ENCODE assay signal across 8 cellular contexts in the genomic region with DNA sequence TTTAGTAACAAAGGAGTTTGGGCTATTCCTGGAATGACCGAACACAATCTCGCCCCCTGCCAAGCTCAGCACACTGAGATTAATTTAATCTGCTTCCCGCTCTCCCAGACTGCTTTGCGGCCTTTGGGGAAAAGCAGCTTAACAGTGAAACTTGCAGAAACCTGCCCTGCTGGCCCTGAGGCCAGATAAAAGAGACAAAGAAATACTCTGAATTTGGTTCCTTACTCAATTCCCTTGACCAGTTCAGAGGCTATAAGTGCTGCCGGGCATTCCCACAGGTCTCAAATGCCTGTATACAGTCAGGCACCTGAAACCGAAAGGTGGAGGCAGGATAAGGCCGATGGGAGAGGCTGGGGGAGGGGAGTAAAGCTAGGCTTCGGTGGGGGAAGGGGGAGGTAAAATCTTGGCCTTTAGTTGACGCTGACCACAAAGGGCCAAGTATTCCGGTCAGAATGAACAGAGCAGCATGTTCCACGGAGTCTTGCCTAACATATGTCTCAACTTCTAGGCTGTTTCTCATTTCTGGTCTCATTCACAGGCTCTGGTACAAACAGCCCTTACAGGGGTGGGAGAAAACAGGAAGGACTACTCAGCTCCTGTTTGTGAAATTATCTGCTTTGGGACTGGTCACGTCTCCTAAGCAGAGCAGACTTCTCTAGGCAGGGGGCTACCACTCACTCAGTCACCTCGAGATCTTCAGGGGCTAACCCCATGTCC. TPM values are rescaled to one million over a fixed set of nuclear protein-coding genes. Genes with fewer than 3 reads are reported as not detected.
A peak's percentile ranks its signal among the peaks of the same experiment; 100 is the strongest.
DNase-seq lines count a peak whose midpoint lies in the region; ATAC-seq and TF ChIP-seq lines count a peak whose summit lies in the region.

No MANE protein-coding gene starts in this region.

- H3K4me3 ChIP-seq in heart left ventricle (peak overlapping the region in 9 of 12 donors; percentile 0 to 30 (median 18)), sigmoid colon (peak overlapping the region in 2 of 4 donors; percentile 4 to 12)

- H3K4me1 ChIP-seq in heart left ventricle = peaks cover 56 to 100% (median 98%) of the 10 kb centered on the region in 12 donors
- peaks cover 0 to 100% (median 99%) of the 10 kb centered on the region in 4 donors for H3K4me1 ChIP-seq in sigmoid colon

- H3K9me3 ChIP-seq in heart left ventricle (no peaks in the 10 kb centered on the region), sigmoid colon (no peaks in the 10 kb centered on the region)

- ATAC-seq in heart left ventricle = peak; percentile 49 to 76 (median 58)
- no peak for ATAC-seq in GM18498 (IDR thresholded peaks at IDR 0.05; ENCODE audit: unreplicated experiment)

- 6 to 11% (median 10%) methylated on average over 13 of the region's 13 CpGs for WGBS in heart left ventricle, 4 donors
- WGBS in sigmoid colon, 2 donors = 61 to 67% methylated on average over 13 of the region's 13 CpGs

- TF ChIP-seq EP300 in sigmoid colon (IDR thresholded peaks at IDR 0.05) = peak in 3 of 4 donors; percentile 73 to 91 (median 78)

- H3K36me3 ChIP-seq in heart left ventricle (peaks cover 0 to 42% (median 13%) of the 10 kb centered on the region in 9 donors), sigmoid colon (peaks cover 0 to 10% (median 0%) of the 10 kb centered on the region in 4 donors)

- H3K27ac ChIP-seq in heart left ventricle = peak overlapping the region; percentile 81 to 100 (median 98)
- peak overlapping the region; percentile 79 to 100 (median 98) for H3K27ac ChIP-seq in sigmoid colon

- no peaks in the 10 kb centered on the region for H3K27me3 ChIP-seq in heart left ventricle
- H3K27me3 ChIP-seq in sigmoid colon = no peaks in the 10 kb centered on the region

- intact Hi-C loops in heart left ventricle (cut with DNase I) (no loop called here), sigmoid colon (cut with DNase I) (no loop called here)

- TF ChIP-seq CTCF in heart left ventricle (IDR thresholded peaks at IDR 0.05) = no peak
- TF ChIP-seq CTCF in sigmoid colon (IDR thresholded peaks at IDR 0.05) = no peak

- DNase-seq in HCEC 1CT = peak; percentile 89
- DNase-seq in amniotic epithelial cell (ENCODE audit: low read depth) = peak; percentile 100
- DNase-seq in heart left ventricle = peak in 4 of 5 donors; percentile 60 to 72 (median 68)
- DNase-seq in sigmoid colon = peak; percentile 89
- DNase-seq in stimulated activated CD4-positive, alpha-beta T cell treated with anti-CD3 and anti-CD28 coated beads, Interleukin-1b, Interleukin-23, amount 100 ng/mL, for 48 hours = no peak
- no peak for DNase-seq in NCI-H446 treated with DMSO at 0.1 percent for 48 hours (lab: John Stamatoyannopoulos, UW)
- no peak for DNase-seq in cortex of kidney (lab: John Stamatoyannopoulos, UW)

- TF ChIP-seq POLR2A in heart left ventricle (IDR thresholded peaks at IDR 0.05) (peak in 1 of 2 donors; percentile 44), sigmoid colon (IDR thresholded peaks at IDR 0.05) (peak in 1 of 2 donors; percentile 31)

RNA-seq across cellular contexts. Expression of a gene that starts 17.8 kb away (rescaled TPM):
- total RNA-seq in heart left ventricle (under 1 TPM in 1 of 9 donors, not detected in 8; 0.40 TPM), sigmoid colon (not detected)
- polyA plus RNA-seq in heart left ventricle (not detected), sigmoid colon (not detected)

Comparison
In these comparisons a context has a peak if more than half of its experiments do, and no peak if none do; other contexts are left out.
1. DNase-seq: peak in HCEC 1CT (single experiment), amniotic epithelial cell (single experiment), heart left ventricle (4 of 5) and sigmoid colon (single experiment); none in stimulated activated CD4-positive, alpha-beta T cell treated with anti-CD3 and anti-CD28 coated beads, Interleukin-1b, Interleukin-23, amount 100 ng/mL, for 48 hours (single experiment), NCI-H446 treated with DMSO at 0.1 percent for 48 hours (single experiment) and cortex of kidney (single experiment).